24 cellular contexts compared by ENCODE assay signal in the genomic region with DNA sequence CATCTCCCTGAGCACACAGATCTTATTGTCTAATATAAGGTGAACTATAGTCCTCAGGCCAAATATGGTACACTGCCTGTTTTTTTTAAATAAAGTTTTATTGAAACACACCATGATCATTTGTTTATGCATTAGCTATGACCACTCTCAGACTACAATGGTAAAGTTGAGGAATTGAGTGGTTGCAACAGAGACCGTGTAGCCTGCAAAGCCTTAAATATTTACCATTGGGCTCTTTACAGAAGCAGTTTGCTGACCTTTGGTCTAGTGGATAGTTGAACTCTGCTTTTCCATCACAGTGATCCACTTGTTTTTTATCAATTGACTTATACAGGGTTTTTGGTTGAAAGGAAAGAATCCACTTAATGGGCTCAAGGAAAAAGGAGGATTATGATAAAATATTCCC. TPM values are rescaled to one million over a fixed set of nuclear protein-coding genes. Genes with fewer than 3 reads are reported as not detected.
"Had no signal": no experiment of that assay in that cellular context is flagged by ENCODE, and none has a peak within 500 bp of the region (broad histone marks: within the 10 kb centered on the region; RNA-seq: fewer than 3 reads in every experiment).

No MANE protein-coding gene starts in this region.

- H3K9me3 ChIP-seq: MG63, SJSA1 had no signal

- H3K4me3 ChIP-seq: MG63, SJSA1, SK-N-MC had no signal

- H3K27me3 ChIP-seq: MG63, SJSA1 had no signal

- DNase-seq: Karpas-422, KG1, MG63, NCI-H1092, NCI-H1105 treated with DMSO at 0.1 percent for 48 hours, NCI-H1417 treated with DMSO at 0.1 percent for 48 hours, NCI-H146, NCI-H187, NCI-H2029, NCI-H2081 treated with DMSO at 0.1 percent for 48 hours, NCI-H2171, NCI-H226, NCI-H446, NCI-H510A, NCI-H524 treated with DMSO at 0.1 percent for 48 hours, NCI-H69, NCI-H774, Right ventricle myocardium superior, RPMI8226, SIG-M5 had no signal

- FAIRE-seq: RCC 7860 had no signal

- H3K36me3 ChIP-seq: MG63, SJSA1 had no signal

- H3K27ac ChIP-seq: SJSA1, SK-N-MC had no signal

RNA-seq across cellular contexts. Expression of gene METTL24, which starts 27.3 kb away (rescaled TPM):
- total RNA-seq: HT1080 had no signal
